Comparison of ENCODE assay signal across 8 cellular contexts in genomic region chr3:71955549-71956373, GRCh38.
A peak's percentile ranks its signal among the peaks of the same experiment; 100 is the strongest.
DNase-seq lines count a peak whose midpoint lies in the region; ATAC-seq and TF ChIP-seq lines count a peak whose summit lies in the region.

No MANE protein-coding gene starts in this region.

- no peak overlapping the region for H3K9ac ChIP-seq in DND-41 (ENCODE audit: low read depth, low read length)

- H2AFZ ChIP-seq in DND-41 (ENCODE audit: low read depth, low read length) = no peak overlapping the region

- H3K4me3 ChIP-seq in DND-41 (ENCODE audit: low read depth in 1 of 2, low read length in 2 of 2) = no peak overlapping the region
- no peak overlapping the region for H3K4me3 ChIP-seq in right atrium auricular region

- H3K4me1 ChIP-seq in DND-41 (ENCODE audit: insufficient read depth, low read length) (peaks cover 5% of the 10 kb centered on the region), right atrium auricular region (peaks cover 0 to 10% of the 10 kb centered on the region in 2 donors)

- H3K36me3 ChIP-seq in DND-41 (ENCODE audit: insufficient read depth, low read length) (no peaks in the 10 kb centered on the region), right atrium auricular region (no peaks in the 10 kb centered on the region)

- peaks cover 3% of the 10 kb centered on the region for H3K27me3 ChIP-seq in DND-41 (ENCODE audit: insufficient read depth, low read length, poor library complexity)
- H3K27me3 ChIP-seq in right atrium auricular region = no peaks in the 10 kb centered on the region

- ATAC-seq in DND-41 (ENCODE audit: insufficient read depth, low read depth) = peak; percentile 33; the same call in 1 of the 3 replicates
- ATAC-seq in HG02610 (IDR thresholded peaks at IDR 0.05; ENCODE audit: unreplicated experiment) = peak; percentile 45
- ATAC-seq in GM18907 (IDR thresholded peaks at IDR 0.05; ENCODE audit: unreplicated experiment) = no peak

- H3K79me2 ChIP-seq in DND-41 (ENCODE audit: insufficient read depth, low read length) = no peaks in the 10 kb centered on the region

- H3K9me3 ChIP-seq in DND-41 (ENCODE audit: insufficient read depth, low read length, severe bottlenecking) = no peaks in the 10 kb centered on the region
- no peaks in the 10 kb centered on the region for H3K9me3 ChIP-seq in right atrium auricular region

- TF ChIP-seq CTCF in DND-41 (IDR thresholded peaks at IDR 0.05; ENCODE audit: borderline replicate concordance, extremely low read depth, low read length, poor library complexity, severe bottlenecking) (peak; percentile 55), right atrium auricular region (IDR thresholded peaks at IDR 0.05) (peak; percentile 43 to 80)

- H4K20me1 ChIP-seq in DND-41 (ENCODE audit: insufficient read depth, low read length) = no peaks in the 10 kb centered on the region

- DNase-seq in DND-41 = peak; percentile 45
- peak; percentile 25 for DNase-seq in NCI-H774 (lab: John Stamatoyannopoulos, UW)
- DNase-seq in amniotic stem cell (lab: John Stamatoyannopoulos, UW) = peak; percentile 89
- DNase-seq in right atrium auricular region (ENCODE audit: low spot score) = peak; percentile 77
- peak; percentile 83 for DNase-seq in retina
- DNase-seq in activated CD4-positive, CD25-positive, alpha-beta regulatory T cell (lab: John Stamatoyannopoulos, UW) = no peak

- no peak overlapping the region for H3K4me2 ChIP-seq in DND-41 (ENCODE audit: insufficient read depth, low read length)

- no peak overlapping the region for H3K27ac ChIP-seq in DND-41 (ENCODE audit: low read length)
- no peak overlapping the region for H3K27ac ChIP-seq in right atrium auricular region

Comparison
In these comparisons a context has a peak if more than half of its experiments do, and no peak if none do; other contexts are left out.
1. DNase-seq: peak in DND-41 (single experiment), NCI-H774 (single experiment), amniotic stem cell (single experiment), right atrium auricular region (single experiment) and retina (single experiment); none in activated CD4-positive, CD25-positive, alpha-beta regulatory T cell (0 of 4).